ENCODE assay signal across 4 cellular contexts in genomic region chr6:85749236-85749635, GRCh38.
"Had no signal": no experiment of that assay in that cellular context is flagged by ENCODE, and none has a peak within 500 bp of the region (broad histone marks: within the 10 kb centered on the region; RNA-seq: fewer than 3 reads in every experiment).

No MANE protein-coding gene starts in this region.

- H2AFZ ChIP-seq: GM23338 had no signal

- DNase-seq: H9, HCEC 1CT, KBM-7 had no signal

- ATAC-seq: GM23338 had no signal

- H3K4me3 ChIP-seq: GM23338 had no signal

- H3K4me2 ChIP-seq: GM23338 had no signal
